Comparison of ENCODE assay signal across 9 cellular contexts in genomic region chr2:73156539-73157124, GRCh38. TPM values are rescaled to one million over a fixed set of nuclear protein-coding genes. Genes with fewer than 3 reads are reported as not detected.
DNase-seq lines count a peak whose midpoint lies in the region; ATAC-seq and TF ChIP-seq lines count a peak whose summit lies in the region.
"Had no signal": no experiment of that assay in that cellular context is flagged by ENCODE, and none has a peak within 500 bp of the region (broad histone marks: within the 10 kb centered on the region; RNA-seq: fewer than 3 reads in every experiment).

No MANE protein-coding gene starts in this region.

- H3K27ac ChIP-seq in KMS-11 (no peak overlapping the region), endodermal cell (ENCODE audit: low read depth, low read length) (no peak overlapping the region), suprapubic skin (no peak overlapping the region)
- H3K27ac ChIP-seq: skin epidermis had no signal

- H3K27ac Mint-ChIP-seq in endodermal cell = no peak overlapping the region

- H2AFZ ChIP-seq in KMS-11 (ENCODE audit: low read depth) = no peak overlapping the region

- no peaks in the 10 kb centered on the region for H3K36me3 Mint-ChIP-seq in endodermal cell (ENCODE audit: low read depth)

- 14 to 22% methylated on average over 16 to 24 of the region's 24 CpGs for WGBS in endodermal cell (ENCODE audit: insufficient coverage in 1 of 2, insufficient read length in 1 of 2), 2 experiments
- 12% methylated on average over 13 of the region's 24 CpGs for WGBS in suprapubic skin

- H3K36me3 ChIP-seq in KMS-11 (ENCODE audit: insufficient read depth) = no peaks in the 10 kb centered on the region
- H3K36me3 ChIP-seq in endodermal cell (ENCODE audit: control insufficient read depth, insufficient read depth, low read length) = no peaks in the 10 kb centered on the region
- H3K36me3 ChIP-seq in suprapubic skin = no peaks in the 10 kb centered on the region

- 0 out of 2 replicates have a peak, but pooled peaks have one; percentile 21 for TF ChIP-seq CTCF in KMS-11 (conservative IDR thresholded peaks at IDR 0.05; ENCODE audit: low read depth, low read length)
- TF ChIP-seq CTCF in endodermal cell (conservative IDR thresholded peaks at IDR 0.05) = peak; percentile 96
- peak; percentile 37 to 60 for TF ChIP-seq CTCF in suprapubic skin (IDR thresholded peaks at IDR 0.05)

- H3K4me1 ChIP-seq in KMS-11 (ENCODE audit: low read depth, poor library complexity, severe bottlenecking) (no peaks in the 10 kb centered on the region), endodermal cell (ENCODE audit: control insufficient read depth, insufficient read depth, low read length) (no peaks in the 10 kb centered on the region), suprapubic skin (peaks cover 3% of the 10 kb centered on the region)

- H4K20me1 ChIP-seq in KMS-11 (ENCODE audit: insufficient read depth) = no peaks in the 10 kb centered on the region

- TF ChIP-seq POLR2A in suprapubic skin (IDR thresholded peaks at IDR 0.05) = no peak

- ATAC-seq in HG03565 (IDR thresholded peaks at IDR 0.05; ENCODE audit: unreplicated experiment) = no peak

- no peaks in the 10 kb centered on the region for H3K79me2 ChIP-seq in KMS-11 (ENCODE audit: insufficient read depth, low read depth)

- H3K4me3 Mint-ChIP-seq in endodermal cell = peak overlapping the region; percentile 56

- peaks cover 6% of the 10 kb centered on the region for H3K4me1 Mint-ChIP-seq in endodermal cell

- H3K9me3 Mint-ChIP-seq in endodermal cell = peaks cover 3% of the 10 kb centered on the region

- TF ChIP-seq EP300 in suprapubic skin (IDR thresholded peaks at IDR 0.05) = no peak

- DNase-seq in DMS153 treated with DMSO at 0.1 percent for 48 hours (lab: John Stamatoyannopoulos, UW; ENCODE audit: unreplicated experiment) (peak; percentile 22), UCSD-AML1 (lab: John Stamatoyannopoulos, UW; ENCODE audit: unreplicated experiment) (peak; percentile 72), endodermal cell (peak; percentile 94), lung microvascular endothelial cell (ENCODE audit: low read depth in 2 of 2) (peak; percentile 74 to 76), suprapubic skin (ENCODE audit: low spot score in 2 of 2) (no peak), NCI-H774 (lab: John Stamatoyannopoulos, UW) (no peak)

- H3K9ac ChIP-seq in KMS-11 (no peak overlapping the region), endodermal cell (ENCODE audit: extremely low read depth, low read length, poor library complexity, severe bottlenecking) (no peak overlapping the region)

- H3K9me3 ChIP-seq in endodermal cell (ENCODE audit: control insufficient read depth, low read length) = no peaks in the 10 kb centered on the region
- no peaks in the 10 kb centered on the region for H3K9me3 ChIP-seq in suprapubic skin

- no peak overlapping the region for H3K4me2 ChIP-seq in KMS-11

- no peaks in the 10 kb centered on the region for H3K27me3 ChIP-seq in KMS-11 (ENCODE audit: insufficient read depth, low read depth)
- H3K27me3 ChIP-seq in endodermal cell (ENCODE audit: control insufficient read depth, insufficient read depth, low read length, poor library complexity, severe bottlenecking) = no peaks in the 10 kb centered on the region
- peaks cover 26% of the 10 kb centered on the region for H3K27me3 ChIP-seq in suprapubic skin

- peaks cover 20% of the 10 kb centered on the region for H3K27me3 Mint-ChIP-seq in endodermal cell (ENCODE audit: insufficient read depth)

- no peak overlapping the region for H3K4me3 ChIP-seq in KMS-11 (IDR thresholded peaks at IDR 0.05; ENCODE audit: insufficient read depth, low read depth, low read length)
- H3K4me3 ChIP-seq in endodermal cell (ENCODE audit: low read length) = peak overlapping the region; percentile 59
- H3K4me3 ChIP-seq in suprapubic skin = no peak overlapping the region
- H3K4me3 ChIP-seq: skin epidermis had no signal

RNA-seq across cellular contexts. Expression of gene RAB11FIP5, which starts 43.9 kb away (rescaled TPM):
- total RNA-seq in endodermal cell (10 to 100 TPM; 12.1 to 17.3 TPM), lung microvascular endothelial cell (38.4 and 62.5 TPM in 2 replicates), suprapubic skin (10 to 100 TPM; 24.9 to 39.5 (median 29.1) TPM)
- polyA plus RNA-seq in endodermal cell (2013, experiment 1 of 2) = 6.5 TPM
- 5.5 TPM for polyA plus RNA-seq in endodermal cell (2013, experiment 2 of 2)

RNA-seq across cellular contexts. Expression of gene NOTO, which starts 45.7 kb away (rescaled TPM):
- not detected for total RNA-seq in endodermal cell
- not detected for polyA plus RNA-seq in endodermal cell (2013, experiment 1 of 2)
- polyA plus RNA-seq in endodermal cell (2013, experiment 2 of 2) = not detected
- total RNA-seq in lung microvascular endothelial cell = not detected in 2 replicates
- total RNA-seq in suprapubic skin = not detected

RNA-seq across cellular contexts. Expression of gene SMYD5, which starts 57.4 kb away (rescaled TPM):
- total RNA-seq in endodermal cell = 10 to 100 TPM; 34.9 to 35.4 TPM
- polyA plus RNA-seq in endodermal cell (2013, experiment 1 of 2) = 29.5 TPM
- polyA plus RNA-seq in endodermal cell (2013, experiment 2 of 2) = 25.7 TPM
- total RNA-seq in lung microvascular endothelial cell = 9.4 and 11.1 TPM in 2 replicates
- total RNA-seq in suprapubic skin = 10 to 100 TPM; 17.0 to 38.4 (median 20.0) TPM

Comparison
In these comparisons a context has a peak if more than half of its experiments do, and no peak if none do; other contexts are left out.
1. DNase-seq: peak in DMS153 treated with DMSO at 0.1 percent for 48 hours (single experiment), UCSD-AML1 (single experiment), endodermal cell (single experiment) and lung microvascular endothelial cell (2 of 2); none in suprapubic skin (0 of 2) and NCI-H774 (single experiment).
2. CTCF ChIP-seq: peak in every context shown above with its lines; median percentile 96 in endodermal cell; 48 in suprapubic skin; 21 in KMS-11.